Comparison of ENCODE assay signal across 11 cellular contexts in the genomic region with DNA sequence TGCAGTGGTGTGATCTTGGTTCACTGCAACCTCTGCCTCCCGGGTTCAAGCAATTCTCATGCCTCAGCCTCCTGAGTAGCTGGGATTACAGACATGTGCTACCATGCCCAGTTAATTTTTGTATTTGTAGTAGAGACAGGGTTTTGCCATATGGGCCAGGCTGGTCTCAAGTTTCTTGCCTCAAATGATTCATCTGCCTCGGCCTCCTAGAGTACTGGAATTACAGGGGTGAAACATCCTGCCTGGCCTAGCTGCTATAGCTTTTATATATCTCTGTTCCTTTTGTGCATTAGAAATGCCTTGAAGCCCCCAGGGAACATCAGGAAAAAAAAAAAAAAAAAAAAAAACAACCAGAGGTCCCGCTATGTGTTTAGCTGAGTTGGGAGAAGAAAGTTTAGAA. TPM values are rescaled to one million over a fixed set of nuclear protein-coding genes. Genes with fewer than 3 reads are reported as not detected.
DNase-seq lines count a peak whose midpoint lies in the region; ATAC-seq and TF ChIP-seq lines count a peak whose summit lies in the region.
"Had no signal": no experiment of that assay in that cellular context is flagged by ENCODE, and none has a peak within 500 bp of the region (broad histone marks: within the 10 kb centered on the region; RNA-seq: fewer than 3 reads in every experiment).

No MANE protein-coding gene starts in this region.

- peaks cover 0 to 2% of the 10 kb centered on the region in 2 donors for H3K36me3 ChIP-seq in psoas muscle (ENCODE audit: insufficient read depth in 1 of 2, low read depth in 1 of 2)
- H3K36me3 ChIP-seq: left ventricle myocardium inferior had no signal

- peak; percentile 39 for DNase-seq in GM04503 (ENCODE audit: low read depth)
- DNase-seq in NCI-H1694 treated with DMSO at 0.1 percent for 48 hours (lab: John Stamatoyannopoulos, UW), result peak; percentile 7
- DNase-seq in dedifferentiated amniotic fluid mesenchymal stem cell (ENCODE audit: extremely low spot score), result peak; percentile 67
- no peak for DNase-seq in psoas muscle
- DNase-seq in NCI-H2227 treated with DMSO at 0.1 percent for 48 hours (lab: John Stamatoyannopoulos, UW), result no peak
- DNase-seq: activated T-cell treated with anti-CD3 and anti-CD28 coated beads, Interleukin-2, amount 50 U/mL, for 4 hours; left ventricle myocardium inferior had no signal

- no peak overlapping the region for H3K4me3 ChIP-seq in psoas muscle
- H3K4me3 ChIP-seq: left ventricle myocardium inferior, skin epidermis had no signal

- H3K4me1 ChIP-seq in psoas muscle, result peaks cover 21% of the 10 kb centered on the region

- H3K27ac ChIP-seq in psoas muscle, result peak overlapping the region; percentile 54
- H3K27ac ChIP-seq: HL-60, left ventricle myocardium inferior, skin epidermis had no signal

- H3K9me3 ChIP-seq in psoas muscle, result no peaks in the 10 kb centered on the region
- H3K9me3 ChIP-seq: left ventricle myocardium inferior had no signal

- intact Hi-C loops in psoas muscle (cut with DNase I), result no loop called here

- no peaks in the 10 kb centered on the region for H3K27me3 ChIP-seq in psoas muscle (ENCODE audit: insufficient read depth in 3 of 3, low read length in 2 of 3)

- ATAC-seq in psoas muscle (peak; percentile 89 to 96 (median 96)), HG03571 (IDR thresholded peaks at IDR 0.05; ENCODE audit: unreplicated experiment) (no peak), HG03196 (IDR thresholded peaks at IDR 0.05; ENCODE audit: unreplicated experiment) (no peak)
- ATAC-seq: activated T-cell treated with anti-CD3 and anti-CD28 coated beads, Interleukin-2, amount 50 U/mL, for 4 hours had no signal

- no peak for TF ChIP-seq CTCF in psoas muscle (IDR thresholded peaks at IDR 0.05)

- WGBS in psoas muscle, 3 donors, result 46 to 60% (median 48%) methylated on average over 3 of the region's 3 CpGs

RNA-seq across cellular contexts. Expression of a gene that starts 34.8 kb away (rescaled TPM):
- total RNA-seq in psoas muscle, result 10 to 100 TPM; 45.9 to 75.9 (median 61.5) TPM
- polyA plus RNA-seq in psoas muscle, result 10 to 100 TPM; 24.5 to 69.1 (median 39.1) TPM

Comparison
In these comparisons a context has a peak if more than half of its experiments do, and no peak if none do; other contexts are left out.
1. DNase-seq: peak in GM04503 (single experiment), NCI-H1694 treated with DMSO at 0.1 percent for 48 hours (single experiment) and dedifferentiated amniotic fluid mesenchymal stem cell (single experiment); none in psoas muscle (0 of 2) and NCI-H2227 treated with DMSO at 0.1 percent for 48 hours (single experiment).
2. ATAC-seq: peak in psoas muscle (4 of 4); none in HG03571 (single experiment) and HG03196 (single experiment).